In genomic region chr19:2631213-2631821, GRCh38 we compare ENCODE assay signal across 12 cellular contexts.
A peak's percentile ranks its signal among the peaks of the same experiment; 100 is the strongest.
DNase-seq lines count a peak whose midpoint lies in the region; ATAC-seq and FAIRE-seq lines count a peak whose summit lies in the region.
"Had no signal": no experiment of that assay in that cellular context is flagged by ENCODE, and none has a peak within 500 bp of the region (broad histone marks: within the 10 kb centered on the region; RNA-seq: fewer than 3 reads in every experiment).

No MANE protein-coding gene starts in this region.

- H3K4me1 Mint-ChIP-seq in T-helper 17 cell: peaks cover 16% of the 10 kb centered on the region

- no peak for ATAC-seq in GM19467 (IDR thresholded peaks at IDR 0.05; ENCODE audit: unreplicated experiment)
- ATAC-seq in T-helper 17 cell: no peak

- DNase-seq in A172 (ENCODE audit: low spot score) (peak; percentile 37), GM18507 (ENCODE audit: extremely low spot score, insufficient read length, low read depth) (no peak), SKM-1 (lab: John Stamatoyannopoulos, UW; ENCODE audit: unreplicated experiment) (peak; percentile 45), germinal center (ENCODE audit: low spot score) (peak; percentile 34), NCI-H146 (lab: John Stamatoyannopoulos, UW) (no peak), NCI-H1930 (lab: John Stamatoyannopoulos, UW) (no peak), T-helper 17 cell (no peak)
- DNase-seq: activated naive CD4-positive, alpha-beta T cell treated with anti-CD3 and anti-CD28 coated beads, Interleukin-2, amount 50 U/mL, for 16 hours; NCI-H1105 had no signal

- no peaks in the 10 kb centered on the region for H3K36me3 Mint-ChIP-seq in T-helper 17 cell (ENCODE audit: low read depth)

- FAIRE-seq in GM18507 (lab: Jason Lieb, UNC): peak; percentile 47

- H3K9me3 ChIP-seq in T-helper 17 cell (ENCODE audit: control insufficient read depth, low read length, poor library complexity, severe bottlenecking): no peaks in the 10 kb centered on the region

- no peak overlapping the region for H3K27ac Mint-ChIP-seq in T-helper 17 cell
- H3K27ac Mint-ChIP-seq: nephron; T-helper 2 cell treated with Interferon-gamma antibody and Interleukin-4, amounts not matched to agents 5 μg/mL and 100 μg/mL, for 36 hours had no signal

- H3K27me3 Mint-ChIP-seq in T-helper 17 cell: no peaks in the 10 kb centered on the region

- H3K4me3 Mint-ChIP-seq in T-helper 17 cell: no peak overlapping the region
- H3K4me3 Mint-ChIP-seq: nephron; T-helper 2 cell treated with Interferon-gamma antibody and Interleukin-4, amounts not matched to agents 5 μg/mL and 100 μg/mL, for 36 hours had no signal

Comparison
In these comparisons a context has a peak if more than half of its experiments do, and no peak if none do; other contexts are left out.
1. DNase-seq: peak in A172 (single experiment), SKM-1 (single experiment) and germinal center (single experiment); none in GM18507 (single experiment), NCI-H146 (single experiment), NCI-H1930 (0 of 2) and T-helper 17 cell (0 of 3).